In the genomic region with DNA sequence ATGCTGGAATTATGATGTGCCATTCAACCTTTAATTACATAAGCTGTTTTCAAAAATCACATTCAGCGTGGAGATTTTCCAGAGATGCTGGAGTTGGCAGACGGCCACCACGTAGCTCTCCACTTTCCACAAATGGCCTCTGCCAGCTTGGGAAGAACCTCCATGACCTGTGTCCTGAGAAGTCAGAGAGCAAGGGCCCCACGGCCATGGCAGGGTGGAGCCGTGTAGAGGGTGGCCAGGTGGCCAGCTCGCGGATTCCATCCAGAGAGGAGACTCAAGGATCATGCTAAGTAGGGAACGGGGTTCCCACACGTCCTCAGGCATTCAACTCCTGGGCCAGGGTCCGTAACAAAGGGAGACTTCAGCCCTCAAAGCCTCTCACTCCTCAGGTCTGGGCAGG, we compare ENCODE assay signal across 8 cellular contexts. TPM values are rescaled to one million over a fixed set of nuclear protein-coding genes. Genes with fewer than 3 reads are reported as not detected.
A peak's percentile ranks its signal among the peaks of the same experiment; 100 is the strongest.
DNase-seq lines count a peak whose midpoint lies in the region; ATAC-seq and TF ChIP-seq lines count a peak whose summit lies in the region.

No MANE protein-coding gene starts in this region.

- H3K4me3 ChIP-seq in A673 (ENCODE audit: low read depth, low read length, poor library complexity, severe bottlenecking), result no peak overlapping the region

- no peaks in the 10 kb centered on the region for H3K9me3 Mint-ChIP-seq in activated T-cell treated with anti-CD3 and anti-CD28 coated beads, Interleukin-2, amount 50 U/mL, for 24 hours
- H3K9me3 Mint-ChIP-seq in activated CD8-positive, alpha-beta T cell treated with anti-CD3 and anti-CD28 coated beads, Interleukin-2, amount 10 ng/mL, durations not matched to agents 7 days and 5 days (ENCODE audit: insufficient read depth), result no peaks in the 10 kb centered on the region
- no peaks in the 10 kb centered on the region for H3K9me3 Mint-ChIP-seq in memory B cell

- H3K27ac ChIP-seq in temporal lobe (ENCODE audit: low read depth, low read length) (peak overlapping the region; percentile 1), A673 (ENCODE audit: low read depth, low read length, poor library complexity, severe bottlenecking) (no peak overlapping the region)

- TF ChIP-seq CTCF in A673 (conservative IDR thresholded peaks at IDR 0.05; ENCODE audit: low read depth, low read length), result no peak

- peak overlapping the region; percentile 51 for H3K27ac Mint-ChIP-seq in activated T-cell treated with anti-CD3 and anti-CD28 coated beads, Interleukin-2, amount 50 U/mL, for 24 hours
- H3K27ac Mint-ChIP-seq in activated CD8-positive, alpha-beta T cell treated with anti-CD3 and anti-CD28 coated beads, Interleukin-2, amount 10 ng/mL, durations not matched to agents 7 days and 5 days, result no peak overlapping the region
- H3K27ac Mint-ChIP-seq in memory B cell, result no peak overlapping the region

- H3K36me3 ChIP-seq in A673 (ENCODE audit: insufficient read depth, low read length, poor library complexity, severe bottlenecking), result peaks cover 7% of the 10 kb centered on the region

- DNase-seq in activated T-cell treated with anti-CD3 and anti-CD28 coated beads, Interleukin-2, amount 50 U/mL, for 24 hours, result no peak
- DNase-seq in activated T-cell treated with anti-CD3 and anti-CD28 coated beads, Interleukin-2, amount 50 U/mL, for 1 hour, result no peak
- no peak for DNase-seq in activated CD8-positive, alpha-beta T cell treated with anti-CD3 and anti-CD28 coated beads, Interleukin-2, amount 10 ng/mL, durations not matched to agents 7 days and 5 days
- DNase-seq in memory B cell (ENCODE audit: low spot score in 2 of 2) (no peak), A673 (ENCODE audit: low spot score) (no peak), UCSD-AML1 (lab: John Stamatoyannopoulos, UW; ENCODE audit: unreplicated experiment) (no peak)

- H3K27me3 Mint-ChIP-seq in activated T-cell treated with anti-CD3 and anti-CD28 coated beads, Interleukin-2, amount 50 U/mL, for 24 hours, result no peaks in the 10 kb centered on the region
- H3K27me3 Mint-ChIP-seq in activated CD8-positive, alpha-beta T cell treated with anti-CD3 and anti-CD28 coated beads, Interleukin-2, amount 10 ng/mL, durations not matched to agents 7 days and 5 days (ENCODE audit: low read depth), result no peaks in the 10 kb centered on the region
- no peaks in the 10 kb centered on the region for H3K27me3 Mint-ChIP-seq in memory B cell

- H3K4me1 Mint-ChIP-seq in activated T-cell treated with anti-CD3 and anti-CD28 coated beads, Interleukin-2, amount 50 U/mL, for 24 hours (ENCODE audit: low read depth), result peaks cover 21% of the 10 kb centered on the region
- H3K4me1 Mint-ChIP-seq in activated CD8-positive, alpha-beta T cell treated with anti-CD3 and anti-CD28 coated beads, Interleukin-2, amount 10 ng/mL, durations not matched to agents 7 days and 5 days (ENCODE audit: low read depth), result peaks cover 21% of the 10 kb centered on the region
- peaks cover 6% of the 10 kb centered on the region for H3K4me1 Mint-ChIP-seq in memory B cell

- no peaks in the 10 kb centered on the region for H3K27me3 ChIP-seq in A673 (replicated peaks; ENCODE audit: insufficient read depth, low read depth, low read length, poor library complexity)

- intact Hi-C loops in A673 (cut with micrococcal nuclease; ENCODE audit: unreplicated experiment), result no loop called here

- ATAC-seq in activated CD8-positive, alpha-beta T cell treated with anti-CD3 and anti-CD28 coated beads, Interleukin-2, amount 10 ng/mL, durations not matched to agents 7 days and 5 days, result no peak
- ATAC-seq in memory B cell (ENCODE audit: low read depth), result no peak
- ATAC-seq in HG03342 (IDR thresholded peaks at IDR 0.05; ENCODE audit: unreplicated experiment), result no peak

- peak overlapping the region; percentile 98 for H3K4me3 Mint-ChIP-seq in activated T-cell treated with anti-CD3 and anti-CD28 coated beads, Interleukin-2, amount 50 U/mL, for 24 hours
- H3K4me3 Mint-ChIP-seq in activated CD8-positive, alpha-beta T cell treated with anti-CD3 and anti-CD28 coated beads, Interleukin-2, amount 10 ng/mL, durations not matched to agents 7 days and 5 days, result peak overlapping the region; percentile 97
- peak overlapping the region; percentile 55 for H3K4me3 Mint-ChIP-seq in memory B cell

- CTCF ChIA-PET in activated CD8-positive, alpha-beta T cell treated with anti-CD3 and anti-CD28 coated beads, Interleukin-2, amount 10 ng/mL, durations not matched to agents 7 days and 5 days (lab: Charles Lee), result interaction anchor here (0.9 to 6.7 kb wide), 10 partner anchors 8 to 174 kb away, joined by 3 to 53 read pairs (median 4); a partner anchor contains a TSS
- CTCF ChIA-PET in A673 (lab: Charles Lee), result interaction anchor here (1.4 kb wide), 1 partner anchor 8 kb away, joined by 3 read pairs; no protein-coding TSS in a partner anchor

- H3K9me3 ChIP-seq in A673 (ENCODE audit: low read depth, low read length, poor library complexity, severe bottlenecking), result no peaks in the 10 kb centered on the region

- peaks cover 34% of the 10 kb centered on the region for H3K36me3 Mint-ChIP-seq in activated T-cell treated with anti-CD3 and anti-CD28 coated beads, Interleukin-2, amount 50 U/mL, for 24 hours (ENCODE audit: low read depth)
- peaks cover 22% of the 10 kb centered on the region for H3K36me3 Mint-ChIP-seq in activated CD8-positive, alpha-beta T cell treated with anti-CD3 and anti-CD28 coated beads, Interleukin-2, amount 10 ng/mL, durations not matched to agents 7 days and 5 days (ENCODE audit: low read depth)
- H3K36me3 Mint-ChIP-seq in memory B cell, result peaks cover 9% of the 10 kb centered on the region

- no TSS peak for BruUV-seq in A673 (replicated peaks; lab: Mats Ljungman, UMichigan)

- H3K4me1 ChIP-seq in A673 (ENCODE audit: insufficient read depth, low read length, poor library complexity, severe bottlenecking), result peaks cover 18% of the 10 kb centered on the region

- POLR2A ChIA-PET in activated CD8-positive, alpha-beta T cell treated with anti-CD3 and anti-CD28 coated beads, Interleukin-2, amount 10 ng/mL, durations not matched to agents 7 days and 5 days (lab: Charles Lee), result interaction anchor here (0.6 to 3.7 kb wide), 9 partner anchors 9 to 163 kb away, joined by 3 to 33 read pairs (median 3); a partner anchor contains a TSS
- POLR2A ChIA-PET in A673 (lab: Charles Lee; ENCODE audit: low non-redundant PET), result interaction anchor here (0.6 kb wide), 1 partner anchor 17 kb away, joined by 3 read pairs; no protein-coding TSS in a partner anchor

RNA-seq across cellular contexts. Expression of a gene that starts 1.3 kb away (rescaled TPM):
- total RNA-seq in activated CD8-positive, alpha-beta T cell treated with anti-CD3 and anti-CD28 coated beads, Interleukin-2, amount 10 ng/mL, durations not matched to agents 7 days and 5 days, result 10 to 100 TPM; 27.6 to 31.9 TPM
- 15.5 TPM for total RNA-seq in temporal lobe
- total RNA-seq in A673 (2021), result 42.7 and 49.3 TPM in 2 replicates

RNA-seq across cellular contexts. Expression of a gene that starts 10.9 kb away (rescaled TPM):
- total RNA-seq in activated CD8-positive, alpha-beta T cell treated with anti-CD3 and anti-CD28 coated beads, Interleukin-2, amount 10 ng/mL, durations not matched to agents 7 days and 5 days, result 10 to 100 TPM; 84.2 to 88.2 TPM
- total RNA-seq in temporal lobe, result 28.5 TPM
- 54.5 and 66.2 TPM in 2 replicates for total RNA-seq in A673 (2021)

RNA-seq across cellular contexts. Expression of a gene that starts 23.4 kb away (rescaled TPM):
- 10 to 100 TPM; 24.9 to 27.1 TPM for total RNA-seq in activated CD8-positive, alpha-beta T cell treated with anti-CD3 and anti-CD28 coated beads, Interleukin-2, amount 10 ng/mL, durations not matched to agents 7 days and 5 days
- total RNA-seq in temporal lobe (8.4 TPM), A673 (2021) (13.9 and 17.1 TPM in 2 replicates)

RNA-seq across cellular contexts. Expression of a gene that starts 23.7 kb away (rescaled TPM):
- 10 to 100 TPM; 62.3 to 67.9 TPM for total RNA-seq in activated CD8-positive, alpha-beta T cell treated with anti-CD3 and anti-CD28 coated beads, Interleukin-2, amount 10 ng/mL, durations not matched to agents 7 days and 5 days
- total RNA-seq in temporal lobe, result 55.6 TPM
- total RNA-seq in A673 (2021), result 63.8 and 78.9 TPM in 2 replicates

RNA-seq across cellular contexts. Expression of a gene that starts 58.6 kb away (rescaled TPM):
- 10 to 100 TPM; 29.2 to 31.0 TPM for total RNA-seq in activated CD8-positive, alpha-beta T cell treated with anti-CD3 and anti-CD28 coated beads, Interleukin-2, amount 10 ng/mL, durations not matched to agents 7 days and 5 days
- total RNA-seq in temporal lobe (20.7 TPM), A673 (2021) (66.3 and 69.8 TPM in 2 replicates)
